ENCODE assay signal across 9 cellular contexts in the genomic region with DNA sequence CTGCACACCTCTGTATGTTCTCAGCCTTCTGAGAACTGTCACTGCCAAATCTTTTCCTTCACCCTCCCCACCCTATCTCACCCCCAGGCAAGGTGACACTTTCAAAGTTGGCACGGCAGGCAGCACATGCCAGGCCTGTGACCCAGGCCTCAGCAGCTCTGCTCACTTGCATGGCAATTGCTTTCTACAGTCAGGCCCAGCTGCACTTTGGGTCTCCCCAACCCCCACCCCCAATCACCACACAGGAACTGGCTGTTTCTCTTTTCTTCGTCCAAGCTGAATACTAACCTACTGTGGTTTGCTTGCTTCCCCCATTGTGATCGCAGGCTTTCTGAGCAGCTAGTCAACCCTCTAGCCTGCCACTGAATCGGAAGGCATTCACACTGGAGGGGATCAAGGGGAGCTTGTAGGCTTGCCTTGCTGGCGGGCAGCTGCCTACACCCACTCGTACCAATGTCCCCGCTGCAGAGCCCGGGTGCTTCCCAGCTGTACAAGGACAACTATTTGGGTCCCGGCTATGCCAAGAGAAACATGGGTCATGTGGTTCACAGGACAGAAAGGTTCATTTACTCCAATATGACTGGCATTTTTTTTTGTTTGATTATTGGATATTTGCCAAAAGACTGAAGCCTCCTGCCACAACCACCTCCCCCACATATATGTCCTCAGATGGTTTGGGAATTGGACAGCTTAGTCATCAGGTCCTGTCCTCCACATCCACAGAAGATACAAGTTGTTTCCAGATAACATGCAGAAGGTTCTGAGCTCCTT. TPM values are rescaled to one million over a fixed set of nuclear protein-coding genes. Genes with fewer than 3 reads are reported as not detected.
DNase-seq lines count a peak whose midpoint lies in the region; ATAC-seq and TF ChIP-seq lines count a peak whose summit lies in the region.
"Had no signal": no experiment of that assay in that cellular context is flagged by ENCODE, and none has a peak within 500 bp of the region (broad histone marks: within the 10 kb centered on the region; RNA-seq: fewer than 3 reads in every experiment).

No MANE protein-coding gene starts in this region.

- H3K4me1 ChIP-seq in CD4-positive, alpha-beta memory T cell (ENCODE audit: insufficient read depth, low read length), result no peaks in the 10 kb centered on the region
- H3K4me1 ChIP-seq: adrenal gland had no signal

- no peak overlapping the region for H3K27ac ChIP-seq in CD4-positive, alpha-beta memory T cell (ENCODE audit: low read depth, low read length)
- H3K27ac ChIP-seq: adrenal gland had no signal

- no peaks in the 10 kb centered on the region for H3K36me3 Mint-ChIP-seq in brain
- H3K36me3 Mint-ChIP-seq in CD4-positive, alpha-beta memory T cell, result peaks cover 0 to 5% of the 10 kb centered on the region in 2 donors

- POLR2A ChIA-PET in CD4-positive, alpha-beta memory T cell (lab: Charles Lee; ENCODE audit: partially characterized antibody), result no interaction called here

- peaks cover 17% of the 10 kb centered on the region for H3K4me1 Mint-ChIP-seq in brain
- peaks cover 0 to 4% (median 0%) of the 10 kb centered on the region in 4 donors for H3K4me1 Mint-ChIP-seq in CD4-positive, alpha-beta memory T cell

- peaks cover 0 to 4% (median 0%) of the 10 kb centered on the region in 5 experiments for H3K9me3 Mint-ChIP-seq in brain
- H3K9me3 Mint-ChIP-seq in CD4-positive, alpha-beta memory T cell, result no peaks in the 10 kb centered on the region

- ATAC-seq in GM19324 (IDR thresholded peaks at IDR 0.05; ENCODE audit: low FRiP score, unreplicated experiment) (peak; percentile 61), HG03442 (IDR thresholded peaks at IDR 0.05; ENCODE audit: unreplicated experiment) (peak; percentile 68), sciatic nerve (peak; percentile 73), GM19328 (IDR thresholded peaks at IDR 0.05; ENCODE audit: unreplicated experiment) (no peak)

- DNase-seq in C1 segment of cervical spinal cord (lab: John Stamatoyannopoulos, UW), result peak in 10 of 14 donors; percentile 1 to 20 (median 8)
- no peak for DNase-seq in sciatic nerve (ENCODE audit: low spot score)
- no peak for DNase-seq in CD4-positive, alpha-beta memory T cell
- no peak for DNase-seq in mesenteric fat pad (ENCODE audit: low spot score)

- no peak for TF ChIP-seq CTCF in brain (conservative IDR thresholded peaks at IDR 0.05)

- CTCF ChIA-PET in CD4-positive, alpha-beta memory T cell (lab: Charles Lee; ENCODE audit: partially characterized antibody), result no interaction called here

- H3K27me3 Mint-ChIP-seq in brain, result peaks cover under 1% of the 10 kb centered on the region
- no peaks in the 10 kb centered on the region for H3K27me3 Mint-ChIP-seq in CD4-positive, alpha-beta memory T cell

- no peaks in the 10 kb centered on the region for H3K36me3 ChIP-seq in CD4-positive, alpha-beta memory T cell (ENCODE audit: insufficient read depth, low read length)
- H3K36me3 ChIP-seq: adrenal gland had no signal

- no peak overlapping the region for H3K4me3 Mint-ChIP-seq in brain
- no peak overlapping the region for H3K4me3 Mint-ChIP-seq in CD4-positive, alpha-beta memory T cell

- no peaks in the 10 kb centered on the region for H3K27me3 ChIP-seq in CD4-positive, alpha-beta memory T cell (ENCODE audit: insufficient read depth, low read length)
- H3K27me3 ChIP-seq: adrenal gland had no signal

- H3K4me3 ChIP-seq in CD4-positive, alpha-beta memory T cell (ENCODE audit: low read length in 2 of 2), result no peak overlapping the region
- H3K4me3 ChIP-seq: adrenal gland had no signal

- peak overlapping the region in 4 of 5 experiments; percentile 61 to 93 (median 82) for H3K27ac Mint-ChIP-seq in brain
- peak overlapping the region in 2 of 7 donors; percentile 47 to 57 for H3K27ac Mint-ChIP-seq in CD4-positive, alpha-beta memory T cell

- no peaks in the 10 kb centered on the region for H3K9me3 ChIP-seq in CD4-positive, alpha-beta memory T cell (ENCODE audit: control insufficient read depth in 1 of 2, low read length in 2 of 2)
- H3K9me3 ChIP-seq: adrenal gland had no signal

- intact Hi-C loops in sciatic nerve (cut with DNase I), result no loop called here
- intact Hi-C loops in CD4-positive, alpha-beta memory T cell (cut with micrococcal nuclease), result no loop called here

RNA-seq across cellular contexts. Expression of a gene that starts 28.1 kb away (rescaled TPM):
- polyA plus RNA-seq in brain (ENCODE audit: insufficient read depth, low read depth, low replicate concordance), result 0.85 TPM
- total RNA-seq in sciatic nerve (20.3 TPM), mesenteric fat pad (23.7 TPM)
- 1 to 10 TPM; 4.1 to 4.2 TPM for total RNA-seq in CD4-positive, alpha-beta memory T cell
- polyA plus RNA-seq in CD4-positive, alpha-beta memory T cell, result 1 to 10 TPM; 6.9 to 7.0 TPM

RNA-seq across cellular contexts. Expression of a gene that starts 41.0 kb away (rescaled TPM):
- polyA plus RNA-seq in brain (ENCODE audit: insufficient read depth, low read depth, low replicate concordance), result 378 TPM
- total RNA-seq in sciatic nerve (73.2 TPM), mesenteric fat pad (215 TPM)
- total RNA-seq in CD4-positive, alpha-beta memory T cell, result 10 to 100 TPM; 78.4 to 89.4 TPM
- polyA plus RNA-seq in CD4-positive, alpha-beta memory T cell, result 100 to 1,000 TPM; 216 to 328 TPM

Comparison
In these comparisons a context has a peak if more than half of its experiments do, and no peak if none do; other contexts are left out.
1. DNase-seq: peak in C1 segment of cervical spinal cord (10 of 14); none in sciatic nerve (single experiment), CD4-positive, alpha-beta memory T cell (0 of 5) and mesenteric fat pad (single experiment).